Comparison of ENCODE assay signal across 8 cellular contexts in genomic region chr1:43367026-43367903, GRCh38. TPM values are rescaled to one million over a fixed set of nuclear protein-coding genes. Genes with fewer than 3 reads are reported as not detected.
DNase-seq lines count a peak whose midpoint lies in the region; ATAC-seq and TF ChIP-seq lines count a peak whose summit lies in the region.

No MANE protein-coding gene starts in this region.

- intact Hi-C loops in head of caudate nucleus (cut with DNase I) = no loop called here

- H3K4me3 ChIP-seq in brain microvascular endothelial cell (ENCODE audit: low read depth, low read length) (peak overlapping the region; percentile 82), kidney epithelial cell (ENCODE audit: low read depth, low read length) (peak overlapping the region; percentile 84)

- no peak for TF ChIP-seq CTCF in brain microvascular endothelial cell (IDR thresholded peaks at IDR 0.05; ENCODE audit: low read depth, low read length, missing control alignments)
- no peak for TF ChIP-seq CTCF in kidney epithelial cell (IDR thresholded peaks at IDR 0.05; ENCODE audit: insufficient read depth, low read length, poor library complexity, severe bottlenecking)

- H3K36me3 ChIP-seq in brain microvascular endothelial cell (replicated peaks) (peaks cover 24% of the 10 kb centered on the region), kidney epithelial cell (ENCODE audit: control insufficient read depth, insufficient read depth, low read length) (no peaks in the 10 kb centered on the region)

- H3K27me3 ChIP-seq in brain microvascular endothelial cell (replicated peaks) (no peaks in the 10 kb centered on the region), kidney epithelial cell (ENCODE audit: control insufficient read depth, insufficient read depth, low read length) (no peaks in the 10 kb centered on the region)

- DNase-seq in 8988T = peak; percentile 49
- DNase-seq in brain microvascular endothelial cell = no peak
- no peak for DNase-seq in kidney epithelial cell (ENCODE audit: low read depth)
- peak; percentile 42 to 61 for DNase-seq in stimulated activated CD4-positive, alpha-beta T cell treated with anti-CD3 and anti-CD28 coated beads, Interleukin-4, amount 100 ng/mL, for 4 hours
- DNase-seq in head of caudate nucleus = no peak

- in situ Hi-C loops in brain microvascular endothelial cell (cut with HindIII; ENCODE audit: low pct_ligation_motif_present, low sequenced_read_pairs) = no loop called here

- ATAC-seq in GM18868 (IDR thresholded peaks at IDR 0.05; ENCODE audit: unreplicated experiment) = peak; percentile 40
- peak; percentile 29 for ATAC-seq in HG03095 (IDR thresholded peaks at IDR 0.05; ENCODE audit: unreplicated experiment)
- ATAC-seq in SK-N-SH treated with all-trans-retinoic acid at 6 μM for 48 hours = peak; percentile 80

- peak overlapping the region; percentile 76 for H3K27ac ChIP-seq in brain microvascular endothelial cell

TF ChIP-seq in SK-N-SH treated with all-trans-retinoic acid at 6 μM for 48 hours, 23 proteins besides CTCF, POLR2A, EP300 and RAD21:
- no peak for TF ChIP-seq GLIS3 (CRISPR knock-in tag; IDR thresholded peaks at IDR 0.05)
- TF ChIP-seq ZNF565 (CRISPR knock-in tag; conservative IDR thresholded peaks at IDR 0.05; ENCODE audit: low read depth) = no peak
- TF ChIP-seq CSRNP3 (CRISPR knock-in tag; IDR thresholded peaks at IDR 0.05) = no peak
- TF ChIP-seq CREB5 (CRISPR knock-in tag; IDR thresholded peaks at IDR 0.05; ENCODE audit: low read depth) = no peak
- no peak for TF ChIP-seq RARB (CRISPR knock-in tag; IDR thresholded peaks at IDR 0.05)
- TF ChIP-seq ZNF70 (CRISPR knock-in tag; IDR thresholded peaks at IDR 0.05) = no peak
- no peak for TF ChIP-seq TCF4 (CRISPR knock-in tag; IDR thresholded peaks at IDR 0.05; ENCODE audit: borderline replicate concordance)
- TF ChIP-seq POU6F1 (CRISPR knock-in tag; IDR thresholded peaks at IDR 0.05; ENCODE audit: borderline replicate concordance, low read depth) = no peak
- no peak for TF ChIP-seq ARNTL (CRISPR knock-in tag; IDR thresholded peaks at IDR 0.05; ENCODE audit: borderline replicate concordance, low read depth)
- TF ChIP-seq ISL1 (CRISPR knock-in tag; IDR thresholded peaks at IDR 0.05) = no peak
- TF ChIP-seq CSDC2 (CRISPR knock-in tag; IDR thresholded peaks at IDR 0.05) = no peak
- no peak for TF ChIP-seq TSHZ2 (CRISPR knock-in tag; IDR thresholded peaks at IDR 0.05)
TF ChIP-seq in SK-N-SH treated with all-trans-retinoic acid at 6 μM for 48 hours: peak in this region for 0.

RNA-seq across cellular contexts. Expression of gene ELOVL1, which starts 0.5 kb away (rescaled TPM):
- total RNA-seq in kidney epithelial cell = 93.8 and 99.7 TPM in 2 replicates

RNA-seq across cellular contexts. Expression of gene CDC20, which starts 8.5 kb away (rescaled TPM):
- 16.2 and 22.3 TPM in 2 replicates for total RNA-seq in kidney epithelial cell

RNA-seq across cellular contexts. Expression of gene MED8, which starts 22.3 kb away (rescaled TPM):
- total RNA-seq in kidney epithelial cell = 44.5 and 48.7 TPM in 2 replicates

RNA-seq across cellular contexts. Expression of gene SZT2, which starts 22.4 kb away (rescaled TPM):
- 17.0 and 20.3 TPM in 2 replicates for total RNA-seq in kidney epithelial cell

RNA-seq across cellular contexts. Expression of gene MPL, which starts 29.6 kb away (rescaled TPM):
- total RNA-seq in kidney epithelial cell = not detected in 2 replicates

Comparison
In these comparisons a context has a peak if more than half of its experiments do, and no peak if none do; other contexts are left out.
1. DNase-seq: peak in 8988T (single experiment) and stimulated activated CD4-positive, alpha-beta T cell treated with anti-CD3 and anti-CD28 coated beads, Interleukin-4, amount 100 ng/mL, for 4 hours (2 of 2); none in brain microvascular endothelial cell (single experiment), kidney epithelial cell (single experiment) and head of caudate nucleus (0 of 42).
2. ATAC-seq: peak in every context shown above with its lines; median percentile 80 in SK-N-SH treated with all-trans-retinoic acid at 6 μM for 48 hours; 40 in GM18868; 29 in HG03095.